9 cellular contexts compared by ENCODE assay signal in genomic region chr11:16815047-16815767, GRCh38.
DNase-seq lines count a peak whose midpoint lies in the region; ATAC-seq and TF ChIP-seq lines count a peak whose summit lies in the region.
"Had no signal": no experiment of that assay in that cellular context is flagged by ENCODE, and none has a peak within 500 bp of the region (broad histone marks: within the 10 kb centered on the region; RNA-seq: fewer than 3 reads in every experiment).

No MANE protein-coding gene starts in this region.

- DNase-seq in C1 segment of cervical spinal cord (lab: John Stamatoyannopoulos, UW) (peak in 9 of 14 donors; percentile 16 to 77 (median 45)), NCI-H2107 (lab: John Stamatoyannopoulos, UW) (peak; percentile 14), omental fat pad (ENCODE audit: low spot score) (no peak)
- DNase-seq: Calu3 had no signal

- ATAC-seq in esophagus mucosa: peak; percentile 46
- peak; percentile 55 for ATAC-seq in omental fat pad (ENCODE audit: low FRiP score)
- ATAC-seq in SK-N-SH treated with all-trans-retinoic acid at 6 μM for 48 hours: no peak
- no peak for ATAC-seq in GM19467 (IDR thresholded peaks at IDR 0.05; ENCODE audit: unreplicated experiment)
- ATAC-seq in GM21360 (IDR thresholded peaks at IDR 0.05; ENCODE audit: unreplicated experiment): no peak
- no peak for ATAC-seq in HG03108 (IDR thresholded peaks at IDR 0.05; ENCODE audit: unreplicated experiment)

- no peak for TF ChIP-seq CTCF in omental fat pad (IDR thresholded peaks at IDR 0.05)

TF ChIP-seq in SK-N-SH treated with all-trans-retinoic acid at 6 μM for 48 hours, 23 proteins besides CTCF, POLR2A, EP300 and RAD21:
- TF ChIP-seq TSHZ2 (CRISPR knock-in tag; IDR thresholded peaks at IDR 0.05): no peak
- no peak for TF ChIP-seq ZFP3 (CRISPR knock-in tag; IDR thresholded peaks at IDR 0.05)
- TF ChIP-seq CREB5 (CRISPR knock-in tag; IDR thresholded peaks at IDR 0.05; ENCODE audit: low read depth): no peak
- no peak for TF ChIP-seq ZC3H10 (CRISPR knock-in tag; IDR thresholded peaks at IDR 0.05)
- no peak for TF ChIP-seq ZNF70 (CRISPR knock-in tag; IDR thresholded peaks at IDR 0.05)
- no peak for TF ChIP-seq ZNF565 (CRISPR knock-in tag; conservative IDR thresholded peaks at IDR 0.05; ENCODE audit: low read depth)
- no peak for TF ChIP-seq TOX (CRISPR knock-in tag; IDR thresholded peaks at IDR 0.05; ENCODE audit: borderline replicate concordance)
- TF ChIP-seq TCF4 (CRISPR knock-in tag; IDR thresholded peaks at IDR 0.05; ENCODE audit: borderline replicate concordance): no peak
- TF ChIP-seq ZFP30 (CRISPR knock-in tag; IDR thresholded peaks at IDR 0.05): no peak
- no peak for TF ChIP-seq ZNF8 (CRISPR knock-in tag; IDR thresholded peaks at IDR 0.05)
TF ChIP-seq in SK-N-SH treated with all-trans-retinoic acid at 6 μM for 48 hours: peak in this region for 0.

Comparison
In these comparisons a context has a peak if more than half of its experiments do, and no peak if none do; other contexts are left out.
1. ATAC-seq: peak in esophagus mucosa (single experiment) and omental fat pad (single experiment); none in SK-N-SH treated with all-trans-retinoic acid at 6 μM for 48 hours (single experiment), GM19467 (single experiment), GM21360 (single experiment) and HG03108 (single experiment).